Comparison of ENCODE assay signal across 8 cellular contexts in genomic region chr16:2775765-2776499, GRCh38. TPM values are rescaled to one million over a fixed set of nuclear protein-coding genes. Genes with fewer than 3 reads are reported as not detected.
A peak's percentile ranks its signal among the peaks of the same experiment; 100 is the strongest.
DNase-seq lines count a peak whose midpoint lies in the region; ATAC-seq, FAIRE-seq and TF ChIP-seq lines count a peak whose summit lies in the region.

No MANE protein-coding gene starts in this region.

- intact Hi-C loops in cardiac septum (cut with DNase I): loop anchor here (2.0 to 5.0 kb wide), 2 partner anchors 23 to 91 kb away; partner anchors contain the start of gene SRRM2
- intact Hi-C loops in sigmoid colon (cut with DNase I): loop anchor here (1.0 to 10.0 kb wide), 4 partner anchors 23 to 379 kb away; partner anchors contain the start of genes CEMP1 and KCTD5

- WGBS in sigmoid colon, 2 donors: 38 to 57% methylated on average over 11 of the region's 11 CpGs

- H3K27ac ChIP-seq in sigmoid colon: peak overlapping the region; percentile 93 to 100 (median 98)

- H3K4me1 ChIP-seq in sigmoid colon: peaks cover 4 to 33% (median 26%) of the 10 kb centered on the region in 4 donors

- DNase-seq in GM19239 (ENCODE audit: insufficient read length, low spot score) (no peak), cardiac septum (ENCODE audit: low spot score) (peak; percentile 38), sigmoid colon (peak; percentile 30), NCI-H1105 (lab: John Stamatoyannopoulos, UW) (no peak)

- ATAC-seq in GM19035 (IDR thresholded peaks at IDR 0.05; ENCODE audit: unreplicated experiment) (no peak), HG03025 (IDR thresholded peaks at IDR 0.05; ENCODE audit: low FRiP score, unreplicated experiment) (no peak), HG02970 (IDR thresholded peaks at IDR 0.05; ENCODE audit: low FRiP score, unreplicated experiment) (no peak)

- no peak for TF ChIP-seq EP300 in sigmoid colon (IDR thresholded peaks at IDR 0.05)

- H3K4me3 ChIP-seq in WI38 (ENCODE audit: low read depth, low read length) (peak overlapping the region; percentile 88), sigmoid colon (peak overlapping the region; percentile 68 to 94 (median 88))

- TF ChIP-seq CTCF in WI38 (IDR thresholded peaks at IDR 0.05; ENCODE audit: low read depth, low read length) (no peak), sigmoid colon (IDR thresholded peaks at IDR 0.05) (no peak)

- no peak for TF ChIP-seq POLR2A in sigmoid colon (IDR thresholded peaks at IDR 0.05)

- H3K9me3 ChIP-seq in sigmoid colon: no peaks in the 10 kb centered on the region

- peak; percentile 31 for FAIRE-seq in GM19239 (lab: Jason Lieb, UNC)

- no peaks in the 10 kb centered on the region for H3K27me3 ChIP-seq in sigmoid colon

- peaks cover 12 to 46% (median 24%) of the 10 kb centered on the region in 4 donors for H3K36me3 ChIP-seq in sigmoid colon

RNA-seq across cellular contexts. Expression of gene ELOB, which starts 1.1 kb away (rescaled TPM):
- total RNA-seq in cardiac septum: 278 TPM
- 1,000 to 10,000 TPM in 1 of 4 donors, 100 to 1,000 TPM in 3; 329 to 1,166 (median 508) TPM for total RNA-seq in sigmoid colon
- 100 to 1,000 TPM; 454 to 984 (median 463) TPM for polyA plus RNA-seq in sigmoid colon

RNA-seq across cellular contexts. Expression of gene PRSS33, which starts 11.4 kb away (rescaled TPM):
- total RNA-seq in cardiac septum: not detected
- not detected for total RNA-seq in sigmoid colon
- polyA plus RNA-seq in sigmoid colon: not detected

RNA-seq across cellular contexts. Expression of gene PRSS41, which starts 22.3 kb away (rescaled TPM):
- total RNA-seq in cardiac septum (not detected), sigmoid colon (not detected)
- polyA plus RNA-seq in sigmoid colon: not detected

RNA-seq across cellular contexts. Expression of gene SRRM2, which starts 23.5 kb away (rescaled TPM):
- total RNA-seq in cardiac septum (335 TPM), sigmoid colon (100 to 1,000 TPM; 181 to 826 (median 219) TPM)
- polyA plus RNA-seq in sigmoid colon: 100 to 1,000 TPM in 1 of 3 donors, 10 to 100 TPM in 2; 66.1 to 725 (median 73.8) TPM

RNA-seq across cellular contexts. Expression of gene PRSS21, which starts 41.1 kb away (rescaled TPM):
- total RNA-seq in cardiac septum (not detected), sigmoid colon (not detected)
- under 1 TPM in 1 of 3 donors, not detected in 2; 0.58 TPM for polyA plus RNA-seq in sigmoid colon

Comparison
In these comparisons a context has a peak if more than half of its experiments do, and no peak if none do; other contexts are left out.
1. DNase-seq: peak in cardiac septum (single experiment) and sigmoid colon (single experiment); none in GM19239 (single experiment) and NCI-H1105 (single experiment).